1 cellular context compared by ENCODE assay signal in genomic region chr1:33472349-33472980, GRCh38.
A peak's percentile ranks its signal among the peaks of the same experiment; 100 is the strongest.
TF ChIP-seq lines count a peak whose summit lies in the region.

Gene ZSCAN20 (plus strand): TSS chr1:33472645. CDS start chr1:33479289, 6,644 bp downstream.

TF ChIP-seq in K562, 482 proteins besides CTCF, POLR2A, EP300 and RAD21 (continued from another document and continues in another):
- TF ChIP-seq ZNF407 (IDR thresholded peaks at IDR 0.05; ENCODE audit: low read depth): peak; percentile 22; the same call in 1 of the 2 replicates
- no peak for TF ChIP-seq SRSF1 (IDR thresholded peaks at IDR 0.05; ENCODE audit: low read depth, low read length)
- no peak for TF ChIP-seq ZNF431 (CRISPR knock-in tag; IDR thresholded peaks at IDR 0.05)
- TF ChIP-seq ZFX (CRISPR knock-in tag; IDR thresholded peaks at IDR 0.05): peak; percentile 61
- no peak for TF ChIP-seq TEAD4 (IDR thresholded peaks at IDR 0.05; ENCODE audit: low read length)
- no peak for TF ChIP-seq TEAD4 (CRISPR knock-in tag; IDR thresholded peaks at IDR 0.05; ENCODE audit: borderline replicate concordance)
- TF ChIP-seq E2F4 (CRISPR knock-in tag; IDR thresholded peaks at IDR 0.05; ENCODE audit: low read depth): no peak
- TF ChIP-seq ESRRA (IDR thresholded peaks at IDR 0.05; ENCODE audit: borderline replicate concordance, low read depth): peak; percentile 57; the same call in 1 of the 2 replicates
- no peak for TF ChIP-seq RFX5 (IDR thresholded peaks at IDR 0.05; ENCODE audit: low read depth, low read length)
- TF ChIP-seq HNRNPUL1 (IDR thresholded peaks at IDR 0.05; ENCODE audit: low read length): no peak
- TF ChIP-seq CHD4 (IDR thresholded peaks at IDR 0.05; ENCODE audit: insufficient read depth, insufficient replicate concordance, low read depth, low read length, poor library complexity, severe bottlenecking): no peak
- 0 out of 2 replicates have a peak, but pooled peaks have one; percentile 59 for TF ChIP-seq ZC3H8 (IDR thresholded peaks at IDR 0.05)
- TF ChIP-seq KLF6 (CRISPR knock-in tag; IDR thresholded peaks at IDR 0.05; ENCODE audit: borderline replicate concordance): no peak
- peak; percentile 45; the same call in 1 of the 2 replicates for TF ChIP-seq CC2D1A (IDR thresholded peaks at IDR 0.05)
- no peak for TF ChIP-seq STAG1 (CRISPR knock-in tag; IDR thresholded peaks at IDR 0.05; ENCODE audit: borderline replicate concordance)
- no peak for TF ChIP-seq JUNB (CRISPR knock-in tag; conservative IDR thresholded peaks at IDR 0.05)
- TF ChIP-seq SIN3B (IDR thresholded peaks at IDR 0.05; ENCODE audit: low read depth): no peak
- TF ChIP-seq THRB (CRISPR knock-in tag; conservative IDR thresholded peaks at IDR 0.05): peak; percentile 85; the same call in 1 of the 2 replicates
- peak; percentile 82 for TF ChIP-seq ELF4 (CRISPR knock-in tag; IDR thresholded peaks at IDR 0.05)
- TF ChIP-seq TARDBP (IDR thresholded peaks at IDR 0.05): no peak
- TF ChIP-seq NR2C1 (IDR thresholded peaks at IDR 0.05): peak; percentile 87
- peak; percentile 92 for TF ChIP-seq NR2C1 (tag; IDR thresholded peaks at IDR 0.05)
- TF ChIP-seq TCF15 (CRISPR knock-in tag; IDR thresholded peaks at IDR 0.05): no peak
- TF ChIP-seq CREB5 (CRISPR knock-in tag; IDR thresholded peaks at IDR 0.05): no peak
- no peak for TF ChIP-seq KLF16 (IDR thresholded peaks at IDR 0.05)
- TF ChIP-seq PREB (CRISPR knock-in tag; IDR thresholded peaks at IDR 0.05): no peak
- TF ChIP-seq MED1 (CRISPR knock-in tag; IDR thresholded peaks at IDR 0.05; ENCODE audit: borderline replicate concordance): no peak
- TF ChIP-seq ZNF217 (CRISPR knock-in tag; IDR thresholded peaks at IDR 0.05): no peak
- TF ChIP-seq ZNF140 (CRISPR knock-in tag; IDR thresholded peaks at IDR 0.05): no peak
- TF ChIP-seq SMARCA5 (IDR thresholded peaks at IDR 0.05): no peak
- no peak for TF ChIP-seq MCM2 (IDR thresholded peaks at IDR 0.05; ENCODE audit: low read depth)
- TF ChIP-seq ZNF324 (CRISPR knock-in tag; IDR thresholded peaks at IDR 0.05): no peak
- TF ChIP-seq ZBTB49 (CRISPR knock-in tag; IDR thresholded peaks at IDR 0.05; ENCODE audit: borderline replicate concordance): no peak
- peak; percentile 90 for TF ChIP-seq ELF1 (tag; IDR thresholded peaks at IDR 0.05)
- TF ChIP-seq PHB (CRISPR knock-in tag; IDR thresholded peaks at IDR 0.05): no peak
- peak; percentile 94 for TF ChIP-seq RBM25 (IDR thresholded peaks at IDR 0.05; ENCODE audit: low read depth, low read length, severe bottlenecking)
- peak; percentile 93 for TF ChIP-seq PHF20 (IDR thresholded peaks at IDR 0.05; ENCODE audit: partially characterized antibody)
- TF ChIP-seq MLLT1 (IDR thresholded peaks at IDR 0.05): peak in 1 of 2 experiments; percentile 48; a peak in 1 of 4 replicates
- TF ChIP-seq MEF2A (IDR thresholded peaks at IDR 0.05; ENCODE audit: control insufficient read depth, low read depth, low read length): no peak
- TF ChIP-seq FOXK2 (conservative IDR thresholded peaks at IDR 0.05 in 1 of 2, IDR thresholded peaks at IDR 0.05 in 1 of 2; ENCODE audit: low read depth in 2 of 2): peak; percentile 34 to 43; a peak in 2 of 4 replicates
- no peak for TF ChIP-seq SMAD1 (IDR thresholded peaks at IDR 0.05; ENCODE audit: low read depth, low read length, partially characterized antibody)
- TF ChIP-seq SRSF9 (IDR thresholded peaks at IDR 0.05; ENCODE audit: borderline replicate concordance, low read depth, low read length): no peak
- TF ChIP-seq TOE1 (IDR thresholded peaks at IDR 0.05; ENCODE audit: borderline replicate concordance): peak; percentile 44; the same call in 1 of the 2 replicates
- no peak for TF ChIP-seq TOE1 (CRISPR knock-in tag; IDR thresholded peaks at IDR 0.05; ENCODE audit: borderline replicate concordance, low read depth)
